In genomic region chr6:143112084-143112768, GRCh38 we compare ENCODE assay signal across 17 cellular contexts. TPM values are rescaled to one million over a fixed set of nuclear protein-coding genes. Genes with fewer than 3 reads are reported as not detected.
DNase-seq lines count a peak whose midpoint lies in the region; ATAC-seq and TF ChIP-seq lines count a peak whose summit lies in the region.
"Had no signal": no experiment of that assay in that cellular context is flagged by ENCODE, and none has a peak within 500 bp of the region (broad histone marks: within the 10 kb centered on the region; RNA-seq: fewer than 3 reads in every experiment).

No MANE protein-coding gene starts in this region.

- H3K9me3 Mint-ChIP-seq in activated CD4-positive, alpha-beta T cell treated with anti-CD3 and anti-CD28 coated beads, Interleukin-2, amount 10 ng/mL, durations not matched to agents 24 days and 14 days, result peaks cover 14% of the 10 kb centered on the region
- H3K9me3 Mint-ChIP-seq in activated CD4-positive, alpha-beta T cell treated with anti-CD3 and anti-CD28 coated beads, Interleukin-2, amount 10 ng/mL, durations not matched to agents 7 days and 5 days, result no peaks in the 10 kb centered on the region
- H3K9me3 Mint-ChIP-seq: CD8-positive, alpha-beta memory T cell had no signal

- H3K9me3 ChIP-seq in right lobe of liver, result no peaks in the 10 kb centered on the region
- no peaks in the 10 kb centered on the region for H3K9me3 ChIP-seq in ascending aorta
- H3K9me3 ChIP-seq in esophagus squamous epithelium, result no peaks in the 10 kb centered on the region
- H3K9me3 ChIP-seq: A549, adrenal gland, mucosa of descending colon, Peyer's patch had no signal

- intact Hi-C loops in activated CD4-positive, alpha-beta T cell treated with anti-CD3 and anti-CD28 coated beads, Interleukin-2, amount 10 ng/mL, durations not matched to agents 24 days and 14 days (cut with micrococcal nuclease), result no loop called here
- intact Hi-C loops in right lobe of liver (cut with DNase I) (loop anchor here in 1 of 2 donors (10.0 kb wide), 1 partner anchor 47 kb away; the partner anchor contains the start of gene AIG1), ascending aorta (cut with DNase I) (no loop called here), esophagus squamous epithelium (cut with DNase I) (no loop called here)

- 52% methylated on average over 4 of the region's 4 CpGs for WGBS in right lobe of liver (ENCODE audit: insufficient coverage, low coverage, low lambda C conversion rate, missing lambda C conversion rate)
- WGBS in esophagus squamous epithelium, 2 donors, result 85 to 91% methylated on average over 4 of the region's 4 CpGs

- POLR2A ChIA-PET in activated CD4-positive, alpha-beta T cell treated with anti-CD3 and anti-CD28 coated beads, Interleukin-2, amount 10 ng/mL, durations not matched to agents 7 days and 5 days (lab: Charles Lee), result no interaction called here

- ATAC-seq in GM21447 (IDR thresholded peaks at IDR 0.05; ENCODE audit: unreplicated experiment) (peak; percentile 62), HG02973 (IDR thresholded peaks at IDR 0.05; ENCODE audit: unreplicated experiment) (peak; percentile 63), right lobe of liver (peak in 1 of 4 donors; percentile 26)
- ATAC-seq: A549, mucosa of descending colon had no signal

- H3K4me3 ChIP-seq in right lobe of liver (no peak overlapping the region), ascending aorta (no peak overlapping the region), esophagus squamous epithelium (no peak overlapping the region)
- H3K4me3 ChIP-seq: A549, adrenal gland, mucosa of descending colon, Peyer's patch had no signal

- CTCF ChIA-PET in activated CD4-positive, alpha-beta T cell treated with anti-CD3 and anti-CD28 coated beads, Interleukin-2, amount 10 ng/mL, durations not matched to agents 7 days and 5 days (lab: Charles Lee), result no interaction called here

- no peak for TF ChIP-seq POLR2A in right lobe of liver (IDR thresholded peaks at IDR 0.05)
- no peak for TF ChIP-seq POLR2A in esophagus squamous epithelium (IDR thresholded peaks at IDR 0.05)

- H3K27ac Mint-ChIP-seq in activated CD4-positive, alpha-beta T cell treated with anti-CD3 and anti-CD28 coated beads, Interleukin-2, amount 10 ng/mL, durations not matched to agents 24 days and 14 days, result no peak overlapping the region
- H3K27ac Mint-ChIP-seq in activated CD4-positive, alpha-beta T cell treated with anti-CD3 and anti-CD28 coated beads, Interleukin-2, amount 10 ng/mL, durations not matched to agents 7 days and 5 days, result no peak overlapping the region
- H3K27ac Mint-ChIP-seq: CD8-positive, alpha-beta memory T cell had no signal

- H3K4me3 Mint-ChIP-seq in activated CD4-positive, alpha-beta T cell treated with anti-CD3 and anti-CD28 coated beads, Interleukin-2, amount 10 ng/mL, durations not matched to agents 24 days and 14 days, result no peak overlapping the region
- no peak overlapping the region for H3K4me3 Mint-ChIP-seq in activated CD4-positive, alpha-beta T cell treated with anti-CD3 and anti-CD28 coated beads, Interleukin-2, amount 10 ng/mL, durations not matched to agents 7 days and 5 days
- H3K4me3 Mint-ChIP-seq: CD8-positive, alpha-beta memory T cell had no signal

- H3K27me3 ChIP-seq in right lobe of liver, result no peaks in the 10 kb centered on the region
- no peaks in the 10 kb centered on the region for H3K27me3 ChIP-seq in ascending aorta
- H3K27me3 ChIP-seq in esophagus squamous epithelium, result no peaks in the 10 kb centered on the region
- H3K27me3 ChIP-seq: adrenal gland, Peyer's patch had no signal

- peak overlapping the region in 2 of 3 donors; percentile 76 to 77 for H3K27ac ChIP-seq in right lobe of liver
- no peak overlapping the region for H3K27ac ChIP-seq in ascending aorta
- H3K27ac ChIP-seq in esophagus squamous epithelium, result no peak overlapping the region
- H3K27ac ChIP-seq: A549, adrenal gland, Peyer's patch had no signal

- TF ChIP-seq CTCF in right lobe of liver (IDR thresholded peaks at IDR 0.05), result no peak
- no peak for TF ChIP-seq CTCF in ascending aorta (IDR thresholded peaks at IDR 0.05)
- TF ChIP-seq CTCF in esophagus squamous epithelium (IDR thresholded peaks at IDR 0.05), result no peak

- peaks cover 0 to 25% (median 11%) of the 10 kb centered on the region in 4 donors for H3K4me1 ChIP-seq in right lobe of liver
- H3K4me1 ChIP-seq in ascending aorta, result no peaks in the 10 kb centered on the region
- no peaks in the 10 kb centered on the region for H3K4me1 ChIP-seq in esophagus squamous epithelium
- H3K4me1 ChIP-seq: A549, adrenal gland, Peyer's patch had no signal

- no peaks in the 10 kb centered on the region for H3K36me3 Mint-ChIP-seq in activated CD4-positive, alpha-beta T cell treated with anti-CD3 and anti-CD28 coated beads, Interleukin-2, amount 10 ng/mL, durations not matched to agents 24 days and 14 days (ENCODE audit: low read depth)
- peaks cover 2% of the 10 kb centered on the region for H3K36me3 Mint-ChIP-seq in activated CD4-positive, alpha-beta T cell treated with anti-CD3 and anti-CD28 coated beads, Interleukin-2, amount 10 ng/mL, durations not matched to agents 7 days and 5 days (ENCODE audit: low read depth)

- no peaks in the 10 kb centered on the region for H3K27me3 Mint-ChIP-seq in activated CD4-positive, alpha-beta T cell treated with anti-CD3 and anti-CD28 coated beads, Interleukin-2, amount 10 ng/mL, durations not matched to agents 24 days and 14 days
- no peaks in the 10 kb centered on the region for H3K27me3 Mint-ChIP-seq in activated CD4-positive, alpha-beta T cell treated with anti-CD3 and anti-CD28 coated beads, Interleukin-2, amount 10 ng/mL, durations not matched to agents 7 days and 5 days

- H3K4me1 Mint-ChIP-seq in activated CD4-positive, alpha-beta T cell treated with anti-CD3 and anti-CD28 coated beads, Interleukin-2, amount 10 ng/mL, durations not matched to agents 24 days and 14 days, result peaks cover 6% of the 10 kb centered on the region
- no peaks in the 10 kb centered on the region for H3K4me1 Mint-ChIP-seq in activated CD4-positive, alpha-beta T cell treated with anti-CD3 and anti-CD28 coated beads, Interleukin-2, amount 10 ng/mL, durations not matched to agents 7 days and 5 days
- H3K4me1 Mint-ChIP-seq: CD8-positive, alpha-beta memory T cell had no signal

- no peaks in the 10 kb centered on the region for H3K36me3 ChIP-seq in right lobe of liver
- no peaks in the 10 kb centered on the region for H3K36me3 ChIP-seq in ascending aorta
- no peaks in the 10 kb centered on the region for H3K36me3 ChIP-seq in esophagus squamous epithelium
- H3K36me3 ChIP-seq: adrenal gland, Peyer's patch had no signal

- peak; percentile 29 for DNase-seq in activated CD4-positive, alpha-beta T cell treated with anti-CD3 and anti-CD28 coated beads, Interleukin-2, amount 10 ng/mL, durations not matched to agents 24 days and 14 days
- DNase-seq in activated CD4-positive, alpha-beta T cell treated with anti-CD3 and anti-CD28 coated beads, Interleukin-2, amount 10 ng/mL, durations not matched to agents 7 days and 5 days, result no peak
- DNase-seq in right lobe of liver, result no peak
- DNase-seq in ascending aorta (ENCODE audit: low spot score in 2 of 2), result no peak
- no peak for DNase-seq in esophagus squamous epithelium (lab: John Stamatoyannopoulos, UW)
- DNase-seq in T-helper 2 cell, result no peak
- DNase-seq: adrenal gland; CD8-positive, alpha-beta memory T cell; erythroblast; head of caudate nucleus; kidney glomerular epithelial cell; mucosa of descending colon; Peyer's patch; small intestine had no signal

RNA-seq across cellular contexts. Expression of gene AIG1, which starts 51.5 kb away (rescaled TPM):
- 2.9 and 4.7 TPM in 2 replicates for total RNA-seq in activated CD4-positive, alpha-beta T cell treated with anti-CD3 and anti-CD28 coated beads, Interleukin-2, amount 10 ng/mL, durations not matched to agents 24 days and 14 days
- total RNA-seq in activated CD4-positive, alpha-beta T cell treated with anti-CD3 and anti-CD28 coated beads, Interleukin-2, amount 10 ng/mL, durations not matched to agents 7 days and 5 days, result 10 to 100 TPM; 11.7 to 12.1 TPM
- total RNA-seq in right lobe of liver (100 to 1,000 TPM in 5 of 6 experiments, 10 to 100 TPM in 1; 81.4 to 151 (median 111) TPM), ascending aorta (5.3 TPM), esophagus squamous epithelium (10 to 100 TPM; 29.1 to 30.5 (median 29.9) TPM)

Comparison
In these comparisons a context has a peak if more than half of its experiments do, and no peak if none do; other contexts are left out.
1. H3K27ac ChIP-seq: peak in right lobe of liver (2 of 3); none in ascending aorta (0 of 2) and esophagus squamous epithelium (0 of 4).